22 cellular contexts compared by ENCODE assay signal in genomic region chr15:70356919-70357318, GRCh38.
DNase-seq lines count a peak whose midpoint lies in the region; ATAC-seq and TF ChIP-seq lines count a peak whose summit lies in the region.
"Had no signal": no experiment of that assay in that cellular context is flagged by ENCODE, and none has a peak within 500 bp of the region (broad histone marks: within the 10 kb centered on the region; RNA-seq: fewer than 3 reads in every experiment).

No MANE protein-coding gene starts in this region.

- H3K4me3 Mint-ChIP-seq in T-helper 17 cell: no peak overlapping the region
- H3K4me3 Mint-ChIP-seq: activated CD4-positive, alpha-beta T cell treated with anti-CD3 and anti-CD28 coated beads for 36 hours; activated naive CD8-positive, alpha-beta T cell treated with anti-CD3 and anti-CD28 coated beads, Interleukin-2, amount 10 ng/mL, durations not matched to agents 7 days and 5 days; T-cell had no signal

- no peaks in the 10 kb centered on the region for H3K9me3 ChIP-seq in osteoblast (ENCODE audit: low read depth, low read length)
- H3K9me3 ChIP-seq in T-helper 17 cell (ENCODE audit: control insufficient read depth, low read length, poor library complexity, severe bottlenecking): no peaks in the 10 kb centered on the region
- H3K9me3 ChIP-seq: lower lobe of right lung, upper lobe of left lung had no signal

- H3K4me3 ChIP-seq in coronary artery (no peak overlapping the region), osteoblast (ENCODE audit: insufficient read depth, low read length) (no peak overlapping the region)
- H3K4me3 ChIP-seq: lower lobe of right lung, upper lobe of left lung had no signal

- H3K27ac ChIP-seq in coronary artery: no peak overlapping the region
- H3K27ac ChIP-seq in osteoblast (ENCODE audit: low read depth, low read length): no peak overlapping the region
- H3K27ac ChIP-seq: C4-2B, lower lobe of right lung, upper lobe of left lung had no signal

- H3K27ac Mint-ChIP-seq in T-helper 17 cell: no peak overlapping the region
- H3K27ac Mint-ChIP-seq: activated CD4-positive, alpha-beta T cell treated with anti-CD3 and anti-CD28 coated beads for 36 hours; activated naive CD8-positive, alpha-beta T cell treated with anti-CD3 and anti-CD28 coated beads, Interleukin-2, amount 10 ng/mL, durations not matched to agents 7 days and 5 days; T-cell had no signal

- no peaks in the 10 kb centered on the region for H4K20me1 ChIP-seq in osteoblast (ENCODE audit: insufficient read depth, low read length)

- ATAC-seq in HG03439 (IDR thresholded peaks at IDR 0.05; ENCODE audit: unreplicated experiment) (no peak), T-helper 17 cell (no peak)
- ATAC-seq: activated CD4-positive, alpha-beta T cell treated with anti-CD3 and anti-CD28 coated beads for 36 hours; esophagus mucosa; right cardiac atrium; T-cell had no signal

- no peaks in the 10 kb centered on the region for H3K4me1 ChIP-seq in osteoblast (ENCODE audit: insufficient read depth, low read length)
- H3K4me1 ChIP-seq: lower lobe of right lung, upper lobe of left lung had no signal

- peaks cover 2% of the 10 kb centered on the region for H3K4me1 Mint-ChIP-seq in T-helper 17 cell
- H3K4me1 Mint-ChIP-seq: activated CD4-positive, alpha-beta T cell treated with anti-CD3 and anti-CD28 coated beads for 36 hours; activated naive CD8-positive, alpha-beta T cell treated with anti-CD3 and anti-CD28 coated beads, Interleukin-2, amount 10 ng/mL, durations not matched to agents 7 days and 5 days; T-cell had no signal

- no peak overlapping the region for H3K4me2 ChIP-seq in osteoblast (ENCODE audit: insufficient read depth, low read length)

- no peaks in the 10 kb centered on the region for H3K36me3 ChIP-seq in osteoblast (ENCODE audit: insufficient read depth, low read length)
- H3K36me3 ChIP-seq: lower lobe of right lung, upper lobe of left lung had no signal

- peaks cover 46% of the 10 kb centered on the region for H3K27me3 Mint-ChIP-seq in T-helper 17 cell
- H3K27me3 Mint-ChIP-seq: activated CD4-positive, alpha-beta T cell treated with anti-CD3 and anti-CD28 coated beads for 36 hours had no signal

- DNase-seq in A172 (ENCODE audit: low spot score) (peak; percentile 26), EL (peak; percentile 33), coronary artery (ENCODE audit: low spot score) (peak; percentile 58), osteoblast (ENCODE audit: insufficient read length, low spot score, missing footprints) (peak; percentile 92), T-helper 17 cell (no peak)
- DNase-seq in stimulated activated CD4-positive, alpha-beta T cell treated with anti-CD3 and anti-CD28 coated beads, Interleukin-2, amount 100 ng/mL, for 24 hours: no peak
- DNase-seq: activated CD4-positive, alpha-beta T cell treated with anti-CD3 and anti-CD28 coated beads for 36 hours; activated naive CD8-positive, alpha-beta T cell treated with anti-CD3 and anti-CD28 coated beads, Interleukin-2, amount 10 ng/mL, durations not matched to agents 7 days and 5 days; effector memory CD4-positive, alpha-beta T cell; HCEC 1CT; hippocampal formation; lower lobe of right lung; NCI-H1048; NCI-H187; NCI-H774; right cardiac atrium; SHP77 treated with DMSO at 0.1 percent for 48 hours; T-cell; upper lobe of left lung had no signal

- H3K36me3 Mint-ChIP-seq in T-helper 17 cell (ENCODE audit: low read depth): peaks cover 3% of the 10 kb centered on the region
- H3K36me3 Mint-ChIP-seq: activated naive CD8-positive, alpha-beta T cell treated with anti-CD3 and anti-CD28 coated beads, Interleukin-2, amount 10 ng/mL, durations not matched to agents 7 days and 5 days; T-cell had no signal

- H3K27me3 ChIP-seq in osteoblast (ENCODE audit: insufficient read depth, low read length): peaks cover 41% of the 10 kb centered on the region
- H3K27me3 ChIP-seq: upper lobe of left lung had no signal

- TF ChIP-seq CTCF in coronary artery (IDR thresholded peaks at IDR 0.05): no peak
- TF ChIP-seq CTCF in osteoblast (IDR thresholded peaks at IDR 0.05; ENCODE audit: extremely low read depth, low read depth, low read length): no peak

- H3K79me2 ChIP-seq in osteoblast (ENCODE audit: insufficient read depth, low read length): no peaks in the 10 kb centered on the region

- H2AFZ ChIP-seq in osteoblast (ENCODE audit: low read length): no peak overlapping the region

Comparison
In these comparisons a context has a peak if more than half of its experiments do, and no peak if none do; other contexts are left out.
1. DNase-seq: peak in A172 (single experiment), EL (single experiment), coronary artery (single experiment) and osteoblast (single experiment); none in stimulated activated CD4-positive, alpha-beta T cell treated with anti-CD3 and anti-CD28 coated beads, Interleukin-2, amount 100 ng/mL, for 24 hours (0 of 2) and T-helper 17 cell (0 of 3).